In genomic region chr13:27379694-27380596, GRCh38 we compare ENCODE assay signal across 8 cellular contexts. TPM values are rescaled to one million over a fixed set of nuclear protein-coding genes. Genes with fewer than 3 reads are reported as not detected.
A peak's percentile ranks its signal among the peaks of the same experiment; 100 is the strongest.
DNase-seq lines count a peak whose midpoint lies in the region; ATAC-seq and TF ChIP-seq lines count a peak whose summit lies in the region.

No MANE protein-coding gene starts in this region.

- H3K27me3 Mint-ChIP-seq in CD4-positive, CD25-positive, alpha-beta regulatory T cell, result peaks cover 33% of the 10 kb centered on the region
- H3K27me3 Mint-ChIP-seq in activated T-helper 17 cell treated with anti-CD3 and anti-CD28 coated beads, Interleukin-2, amount 50 U/mL, for 72 hours, result peaks cover 4% of the 10 kb centered on the region

- H3K4me2 ChIP-seq in OCI-LY3 (ENCODE audit: low read length), result peak overlapping the region; percentile 67

- H3K4me3 ChIP-seq in CD4-positive, CD25-positive, alpha-beta regulatory T cell (ENCODE audit: low read depth, low read length), result no peak overlapping the region
- H3K4me3 ChIP-seq in OCI-LY3 (ENCODE audit: low read length), result peak overlapping the region; percentile 57

- peak overlapping the region; percentile 87 for H2AFZ ChIP-seq in OCI-LY3 (ENCODE audit: low read depth, low read length)

- peaks cover 8% of the 10 kb centered on the region for H3K27me3 ChIP-seq in CD4-positive, CD25-positive, alpha-beta regulatory T cell (ENCODE audit: control insufficient read depth, insufficient read depth, low read length)
- H3K27me3 ChIP-seq in OCI-LY3 (ENCODE audit: low read depth, low read length), result no peaks in the 10 kb centered on the region

- H3K4me3 Mint-ChIP-seq in CD4-positive, CD25-positive, alpha-beta regulatory T cell, result no peak overlapping the region
- no peak overlapping the region for H3K4me3 Mint-ChIP-seq in activated T-helper 17 cell treated with anti-CD3 and anti-CD28 coated beads, Interleukin-2, amount 50 U/mL, for 72 hours

- H3K9me3 ChIP-seq in CD4-positive, CD25-positive, alpha-beta regulatory T cell (ENCODE audit: control insufficient read depth in 2 of 2, low read length in 2 of 2), result no peaks in the 10 kb centered on the region
- H3K9me3 ChIP-seq in OCI-LY3 (ENCODE audit: insufficient read depth, low read length), result no peaks in the 10 kb centered on the region

- no peaks in the 10 kb centered on the region for H4K20me1 ChIP-seq in OCI-LY3 (ENCODE audit: insufficient read depth, low read length)

- H3K36me3 Mint-ChIP-seq in CD4-positive, CD25-positive, alpha-beta regulatory T cell, result no peaks in the 10 kb centered on the region
- no peaks in the 10 kb centered on the region for H3K36me3 Mint-ChIP-seq in activated T-helper 17 cell treated with anti-CD3 and anti-CD28 coated beads, Interleukin-2, amount 50 U/mL, for 72 hours (ENCODE audit: low read depth)

- peak; percentile 93 for TF ChIP-seq CTCF in OCI-LY3 (IDR thresholded peaks at IDR 0.05; ENCODE audit: low read depth, low read length)

- H3K9ac ChIP-seq in OCI-LY3 (ENCODE audit: low read length), result peak overlapping the region; percentile 50

- no peaks in the 10 kb centered on the region for H3K79me2 ChIP-seq in OCI-LY3 (ENCODE audit: low read length)

- peak; percentile 21 to 58 (median 38) for DNase-seq in CD4-positive, CD25-positive, alpha-beta regulatory T cell
- DNase-seq in HK-2 (ENCODE audit: unreplicated experiment) (peak; percentile 65), germinal center (ENCODE audit: low spot score) (peak; percentile 51), renal cortical epithelial cell (ENCODE audit: low read depth) (peak; percentile 44), mesenteric fat pad (ENCODE audit: low spot score) (no peak)

- H3K9me3 Mint-ChIP-seq in CD4-positive, CD25-positive, alpha-beta regulatory T cell, result no peaks in the 10 kb centered on the region
- H3K9me3 Mint-ChIP-seq in activated T-helper 17 cell treated with anti-CD3 and anti-CD28 coated beads, Interleukin-2, amount 50 U/mL, for 72 hours, result no peaks in the 10 kb centered on the region

- peaks cover 0 to 2% (median 0%) of the 10 kb centered on the region in 4 donors for H3K4me1 Mint-ChIP-seq in CD4-positive, CD25-positive, alpha-beta regulatory T cell
- no peaks in the 10 kb centered on the region for H3K4me1 Mint-ChIP-seq in activated T-helper 17 cell treated with anti-CD3 and anti-CD28 coated beads, Interleukin-2, amount 50 U/mL, for 72 hours

- no peaks in the 10 kb centered on the region for H3K36me3 ChIP-seq in CD4-positive, CD25-positive, alpha-beta regulatory T cell (ENCODE audit: control insufficient read depth, insufficient read depth, low read length)
- H3K36me3 ChIP-seq in OCI-LY3 (replicated peaks; ENCODE audit: low read depth, low read length), result no peaks in the 10 kb centered on the region

- ATAC-seq in CD4-positive, CD25-positive, alpha-beta regulatory T cell (ENCODE audit: low read depth in 2 of 2), result peak; percentile 47 to 59
- ATAC-seq in activated T-helper 17 cell treated with anti-CD3 and anti-CD28 coated beads, Interleukin-2, amount 50 U/mL, for 72 hours (replicated peaks), result peak; percentile 69
- no peak for ATAC-seq in HG03457 (IDR thresholded peaks at IDR 0.05; ENCODE audit: unreplicated experiment)

- no peak overlapping the region for H3K27ac Mint-ChIP-seq in CD4-positive, CD25-positive, alpha-beta regulatory T cell
- H3K27ac Mint-ChIP-seq in activated T-helper 17 cell treated with anti-CD3 and anti-CD28 coated beads, Interleukin-2, amount 50 U/mL, for 72 hours, result no peak overlapping the region

- no peak overlapping the region for H3K27ac ChIP-seq in CD4-positive, CD25-positive, alpha-beta regulatory T cell (ENCODE audit: insufficient read depth, low read length, poor library complexity, severe bottlenecking)
- H3K27ac ChIP-seq in OCI-LY3 (ENCODE audit: low read length), result no peak overlapping the region

- H3K4me1 ChIP-seq in CD4-positive, CD25-positive, alpha-beta regulatory T cell (ENCODE audit: control insufficient read depth, insufficient read depth, low read length, poor library complexity, severe bottlenecking), result no peaks in the 10 kb centered on the region
- peaks cover 20% of the 10 kb centered on the region for H3K4me1 ChIP-seq in OCI-LY3 (ENCODE audit: low read length)

RNA-seq across cellular contexts. Expression of gene GTF3A, which starts 44.5 kb away (rescaled TPM):
- 165 TPM for total RNA-seq in CD4-positive, CD25-positive, alpha-beta regulatory T cell
- polyA plus RNA-seq in CD4-positive, CD25-positive, alpha-beta regulatory T cell, result 100 to 1,000 TPM; 462 to 528 (median 512) TPM
- 100 to 1,000 TPM; 114 to 226 TPM for total RNA-seq in activated T-helper 17 cell treated with anti-CD3 and anti-CD28 coated beads, Interleukin-2, amount 50 U/mL, for 72 hours
- total RNA-seq in renal cortical epithelial cell (88.7 and 123 TPM in 2 replicates), mesenteric fat pad (115 TPM)
